In genomic region chr1:153566414-153567371, GRCh38 we compare ENCODE assay signal across 2 cellular contexts.
TF ChIP-seq lines count a peak whose summit lies in the region.

No MANE protein-coding gene starts in this region.

TF ChIP-seq in HEK293T, 16 proteins besides CTCF, POLR2A, EP300 and RAD21:
- no peak for TF ChIP-seq SUZ12 (IDR thresholded peaks at IDR 0.05)
- no peak for TF ChIP-seq FOXA1 (IDR thresholded peaks at IDR 0.05)
- TF ChIP-seq L3MBTL2 (conservative IDR thresholded peaks at IDR 0.05) = no peak
- TF ChIP-seq ZNF384 (IDR thresholded peaks at IDR 0.05) = no peak
- TF ChIP-seq CTBP1 (IDR thresholded peaks at IDR 0.05; ENCODE audit: borderline replicate concordance) = no peak
- no peak for TF ChIP-seq NFRKB (IDR thresholded peaks at IDR 0.05)
- no peak for TF ChIP-seq ARNT (IDR thresholded peaks at IDR 0.05)
- no peak for TF ChIP-seq TARDBP (IDR thresholded peaks at IDR 0.05)
- no peak for TF ChIP-seq LEF1 (IDR thresholded peaks at IDR 0.05; ENCODE audit: borderline replicate concordance)
- TF ChIP-seq SP1 (IDR thresholded peaks at IDR 0.05) = no peak
- no peak for TF ChIP-seq HDGF (IDR thresholded peaks at IDR 0.05; ENCODE audit: borderline replicate concordance)

TF ChIP-seq in H1, 55 proteins besides CTCF, POLR2A, EP300 and RAD21:
- TF ChIP-seq RNF2 (IDR thresholded peaks at IDR 0.05; ENCODE audit: borderline replicate concordance, low read depth, low read length, missing control alignments, poor library complexity, severe bottlenecking) (no peak), RBBP5 (IDR thresholded peaks at IDR 0.05; ENCODE audit: borderline replicate concordance, low read depth, low read length) (peak; percentile 30; the same call in 1 of the 2 replicates), TCF12 (IDR thresholded peaks at IDR 0.05; ENCODE audit: low read depth, low read length) (peak; percentile 85; the same call in 1 of the 2 replicates), BACH1 (IDR thresholded peaks at IDR 0.05; ENCODE audit: low read length) (peak; percentile 48; the same call in 1 of the 2 replicates), ATF3 (IDR thresholded peaks at IDR 0.05; ENCODE audit: insufficient read depth, low read depth, low read length) (peak; percentile 55; the same call in 1 of the 2 replicates), FOSL1 (IDR thresholded peaks at IDR 0.05; ENCODE audit: insufficient read depth, low read depth, low read length) (0 out of 2 replicates have a peak, but pooled peaks have one; percentile 5), YY1 (IDR thresholded peaks at IDR 0.05; ENCODE audit: low read depth, low read length) (0 out of 2 replicates have a peak, but pooled peaks have one; percentile 9), SP1 (IDR thresholded peaks at IDR 0.05; ENCODE audit: low read depth, low read length) (peak; percentile 43; the same call in 1 of the 2 replicates), MAFK (IDR thresholded peaks at IDR 0.05; ENCODE audit: low read depth, low read length) (peak; percentile 67; the same call in 1 of the 2 replicates), TAF1 (IDR thresholded peaks at IDR 0.05; ENCODE audit: low read depth, low read length) (0 out of 2 replicates have a peak, but pooled peaks have one; percentile 18), TAF7 (optimal IDR thresholded peaks at IDR 0.05; ENCODE audit: borderline replicate concordance, low read depth, low read length) (peak; percentile 49), CEBPB (IDR thresholded peaks at IDR 0.05; ENCODE audit: low read depth, low read length) (no peak), JUN (IDR thresholded peaks at IDR 0.05; ENCODE audit: low read depth, low read length) (peak; percentile 96), ASH2L (IDR thresholded peaks at IDR 0.05; ENCODE audit: low read length) (peak; percentile 69), TBP (IDR thresholded peaks at IDR 0.05; ENCODE audit: low read depth, low read length) (peak; percentile 41; the same call in 1 of the 2 replicates), JUND (IDR thresholded peaks at IDR 0.05; ENCODE audit: low read length) (peak; percentile 99), KDM5A (IDR thresholded peaks at IDR 0.05; ENCODE audit: low read length) (no peak)
- TF ChIP-seq, protein P1, sequence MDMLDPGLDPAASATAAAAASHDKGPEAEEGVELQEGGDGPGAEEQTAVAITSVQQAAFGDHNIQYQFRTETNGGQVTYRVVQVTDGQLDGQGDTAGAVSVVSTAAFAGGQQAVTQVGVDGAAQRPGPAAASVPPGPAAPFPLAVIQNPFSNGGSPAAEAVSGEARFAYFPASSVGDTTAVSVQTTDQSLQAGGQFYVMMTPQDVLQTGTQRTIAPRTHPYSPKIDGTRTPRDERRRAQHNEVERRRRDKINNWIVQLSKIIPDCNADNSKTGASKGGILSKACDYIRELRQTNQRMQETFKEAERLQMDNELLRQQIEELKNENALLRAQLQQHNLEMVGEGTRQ (IDR thresholded peaks at IDR 0.05; ENCODE audit: low read length) = no peak
